In genomic region chr3:172329070-172329469, GRCh38 we compare ENCODE assay signal across 19 cellular contexts.
A peak's percentile ranks its signal among the peaks of the same experiment; 100 is the strongest.
DNase-seq lines count a peak whose midpoint lies in the region; ATAC-seq and TF ChIP-seq lines count a peak whose summit lies in the region.
"Had no signal": no experiment of that assay in that cellular context is flagged by ENCODE, and none has a peak within 500 bp of the region (broad histone marks: within the 10 kb centered on the region; RNA-seq: fewer than 3 reads in every experiment).

No MANE protein-coding gene starts in this region.

- POLR2A ChIA-PET in A673 (lab: Charles Lee; ENCODE audit: low non-redundant PET), result no interaction called here
- POLR2A ChIA-PET in T-cell (lab: Charles Lee), result no interaction called here

- H3K4me3 Mint-ChIP-seq in Calu3 (ENCODE audit: low read depth, unreplicated experiment) (no peak overlapping the region), T-cell (no peak overlapping the region)

- ATAC-seq in T-cell (replicated peaks in 1 of 4) (no peak), HG03469 (IDR thresholded peaks at IDR 0.05; ENCODE audit: unreplicated experiment) (no peak), GM21619 (IDR thresholded peaks at IDR 0.05; ENCODE audit: unreplicated experiment) (no peak)
- ATAC-seq: Right ventricle myocardium inferior, sciatic nerve had no signal

- intact Hi-C loops in A673 (cut with micrococcal nuclease; ENCODE audit: unreplicated experiment), result no loop called here
- intact Hi-C loops in Calu3 (cut with micrococcal nuclease; ENCODE audit: unreplicated experiment), result no loop called here

- no peaks in the 10 kb centered on the region for H3K9me3 ChIP-seq in A673 (ENCODE audit: low read depth, low read length, poor library complexity, severe bottlenecking)
- H3K9me3 ChIP-seq: MG63, tibial artery had no signal

- DNase-seq in A673 (ENCODE audit: low spot score), result no peak
- DNase-seq in Calu3, result no peak
- DNase-seq in T-cell, result no peak
- peak; percentile 29 for DNase-seq in iPS-NIHi11 (ENCODE audit: low spot score)
- no peak for DNase-seq in SW 1271 (lab: John Stamatoyannopoulos, UW)
- no peak for DNase-seq in middle frontal gyrus (ENCODE audit: extremely low spot score, low spot score)
- DNase-seq: activated CD4-positive, alpha-beta T cell treated with anti-CD3 and anti-CD28 coated beads, Interleukin-2, amount 50 U/mL, for 4 hours; amygdala; cerebellar nuclear complex; HCEC 1CT; MG63; NCI-H1694; stimulated activated naive CD4-positive, alpha-beta T cell; T-helper 1 cell; tibial artery had no signal

- peaks cover 4% of the 10 kb centered on the region for H3K4me1 ChIP-seq in A673 (ENCODE audit: insufficient read depth, low read length, poor library complexity, severe bottlenecking)

- TF ChIP-seq CTCF in A673 (conservative IDR thresholded peaks at IDR 0.05; ENCODE audit: low read depth, low read length) (0 out of 2 replicates have a peak, but pooled peaks have one; percentile 19), Calu3 (IDR thresholded peaks at IDR 0.05; ENCODE audit: unreplicated experiment) (no peak)

- H3K4me1 Mint-ChIP-seq in Calu3 (ENCODE audit: low read depth, unreplicated experiment) (peaks cover 29% of the 10 kb centered on the region), T-cell (peaks cover 0 to 5% (median 4%) of the 10 kb centered on the region in 3 donors)

- peak overlapping the region; percentile 53 for H3K27ac Mint-ChIP-seq in Calu3 (ENCODE audit: unreplicated experiment)
- H3K27ac Mint-ChIP-seq in T-cell, result peak overlapping the region; percentile 10 to 64

- H3K36me3 ChIP-seq in A673 (ENCODE audit: insufficient read depth, low read length, poor library complexity, severe bottlenecking), result peaks cover 5% of the 10 kb centered on the region

- H3K4me3 ChIP-seq in A673 (ENCODE audit: low read depth, low read length, poor library complexity, severe bottlenecking), result no peak overlapping the region
- H3K4me3 ChIP-seq: MG63, tibial artery had no signal

- H3K36me3 Mint-ChIP-seq in Calu3 (ENCODE audit: insufficient read depth, unreplicated experiment), result peaks cover 99% of the 10 kb centered on the region
- H3K36me3 Mint-ChIP-seq in T-cell, result peaks cover 31% of the 10 kb centered on the region

- no peaks in the 10 kb centered on the region for H3K27me3 Mint-ChIP-seq in Calu3 (ENCODE audit: unreplicated experiment)
- H3K27me3 Mint-ChIP-seq in T-cell, result no peaks in the 10 kb centered on the region

- H3K27me3 ChIP-seq in A673 (replicated peaks; ENCODE audit: insufficient read depth, low read depth, low read length, poor library complexity), result no peaks in the 10 kb centered on the region
- H3K27me3 ChIP-seq: MG63, tibial artery had no signal

- H3K27ac ChIP-seq in A673 (ENCODE audit: low read depth, low read length, poor library complexity, severe bottlenecking), result no peak overlapping the region
- H3K27ac ChIP-seq: tibial artery had no signal

- CTCF ChIA-PET in A673 (lab: Charles Lee), result no interaction called here
- CTCF ChIA-PET in Calu3 (lab: Charles Lee), result interaction anchor here (0.5 to 0.6 kb wide), 2 partner anchors 31 to 339 kb away, joined by 3 to 6 read pairs; no protein-coding TSS in a partner anchor
- CTCF ChIA-PET in T-cell (lab: Charles Lee), result interaction anchor here (0.5 to 0.9 kb wide), 4 partner anchors 12 to 339 kb away, joined by 3 to 8 read pairs (median 4); no protein-coding TSS in a partner anchor

- BruUV-seq in A673 (replicated peaks; lab: Mats Ljungman, UMichigan), result no TSS peak
- BruUV-seq in Calu3 (replicated peaks; lab: Mats Ljungman, UMichigan), result no TSS peak

- H3K9me3 Mint-ChIP-seq in Calu3 (ENCODE audit: low read depth, unreplicated experiment), result no peaks in the 10 kb centered on the region
- no peaks in the 10 kb centered on the region for H3K9me3 Mint-ChIP-seq in T-cell
